In genomic region chr4:14169460-14169859, GRCh38 we compare ENCODE assay signal across 15 cellular contexts.
DNase-seq lines count a peak whose midpoint lies in the region; ATAC-seq and TF ChIP-seq lines count a peak whose summit lies in the region.
"Had no signal": no experiment of that assay in that cellular context is flagged by ENCODE, and none has a peak within 500 bp of the region (broad histone marks: within the 10 kb centered on the region; RNA-seq: fewer than 3 reads in every experiment).

No MANE protein-coding gene starts in this region.

- no peaks in the 10 kb centered on the region for H3K36me3 Mint-ChIP-seq in CD4-positive, alpha-beta T cell (ENCODE audit: low read depth)
- H3K36me3 Mint-ChIP-seq: brain; naive thymus-derived CD4-positive, alpha-beta T cell had no signal

- intact Hi-C loops in CD4-positive, alpha-beta T cell (cut with DNase I, micrococcal nuclease) = no loop called here

- no peaks in the 10 kb centered on the region for H3K36me3 ChIP-seq in SJCRH30

- no peak overlapping the region for H3K4me3 ChIP-seq in SJCRH30

- no peak for ATAC-seq in CD4-positive, alpha-beta T cell (ENCODE audit: poor library complexity)
- ATAC-seq in HG02759 (IDR thresholded peaks at IDR 0.05; ENCODE audit: unreplicated experiment) = no peak

- no peaks in the 10 kb centered on the region for H3K27me3 Mint-ChIP-seq in CD4-positive, alpha-beta T cell
- H3K27me3 Mint-ChIP-seq: B cell had no signal

- H3K4me3 Mint-ChIP-seq in CD4-positive, alpha-beta T cell = no peak overlapping the region
- H3K4me3 Mint-ChIP-seq: B cell; brain; naive thymus-derived CD4-positive, alpha-beta T cell had no signal

- no peak overlapping the region for H3K27ac ChIP-seq in CD4-positive, alpha-beta T cell (ENCODE audit: low read depth, low read length)
- no peak overlapping the region for H3K27ac ChIP-seq in SJCRH30

- no peak for TF ChIP-seq CTCF in CD4-positive, alpha-beta T cell (IDR thresholded peaks at IDR 0.05)

- no peaks in the 10 kb centered on the region for H3K27me3 ChIP-seq in CD4-positive, alpha-beta T cell (ENCODE audit: control insufficient read depth, insufficient read depth, low read length)
- no peaks in the 10 kb centered on the region for H3K27me3 ChIP-seq in SJCRH30

- POLR2A ChIA-PET in CD4-positive, alpha-beta T cell (lab: Charles Lee) = no interaction called here

- H3K4me1 ChIP-seq in SJCRH30 = no peaks in the 10 kb centered on the region

- CTCF ChIA-PET in CD4-positive, alpha-beta T cell (lab: Charles Lee) = no interaction called here

- no peaks in the 10 kb centered on the region for H3K9me3 Mint-ChIP-seq in CD4-positive, alpha-beta T cell
- H3K9me3 Mint-ChIP-seq: brain had no signal

- peak; percentile 11 for DNase-seq in Daoy (ENCODE audit: low read depth)
- peak; percentile 41 for DNase-seq in M059J (ENCODE audit: low read depth)
- peak; percentile 43 for DNase-seq in dermis blood vessel endothelial cell
- peak; percentile 47 for DNase-seq in myocyte (ENCODE audit: low read depth)
- DNase-seq in CD4-positive, alpha-beta T cell = no peak
- DNase-seq in SJCRH30 = no peak
- DNase-seq in HK-2 (ENCODE audit: unreplicated experiment) = no peak
- DNase-seq: activated gamma-delta T cell treated with Interleukin-2 at 50 U/mL for 16 hours; DMS79; naive thymus-derived CD4-positive, alpha-beta T cell; NCI-H187 treated with DMSO at 0.1 percent for 48 hours; SHP77 treated with DMSO at 0.1 percent for 48 hours had no signal

- no peaks in the 10 kb centered on the region for H3K4me1 Mint-ChIP-seq in CD4-positive, alpha-beta T cell (ENCODE audit: low read depth)

- no peak overlapping the region for H3K27ac Mint-ChIP-seq in CD4-positive, alpha-beta T cell
- H3K27ac Mint-ChIP-seq: B cell; brain; naive thymus-derived CD4-positive, alpha-beta T cell had no signal

- H3K9me3 ChIP-seq in CD4-positive, alpha-beta T cell (ENCODE audit: control insufficient read depth, low read length) = no peaks in the 10 kb centered on the region
- H3K9me3 ChIP-seq in SJCRH30 (replicated peaks) = no peaks in the 10 kb centered on the region

Comparison
In these comparisons a context has a peak if more than half of its experiments do, and no peak if none do; other contexts are left out.
1. DNase-seq: peak in Daoy (single experiment), M059J (single experiment), dermis blood vessel endothelial cell (single experiment) and myocyte (single experiment); none in CD4-positive, alpha-beta T cell (0 of 10), SJCRH30 (0 of 2) and HK-2 (single experiment).